Comparison of ENCODE assay signal across 11 cellular contexts in the genomic region with DNA sequence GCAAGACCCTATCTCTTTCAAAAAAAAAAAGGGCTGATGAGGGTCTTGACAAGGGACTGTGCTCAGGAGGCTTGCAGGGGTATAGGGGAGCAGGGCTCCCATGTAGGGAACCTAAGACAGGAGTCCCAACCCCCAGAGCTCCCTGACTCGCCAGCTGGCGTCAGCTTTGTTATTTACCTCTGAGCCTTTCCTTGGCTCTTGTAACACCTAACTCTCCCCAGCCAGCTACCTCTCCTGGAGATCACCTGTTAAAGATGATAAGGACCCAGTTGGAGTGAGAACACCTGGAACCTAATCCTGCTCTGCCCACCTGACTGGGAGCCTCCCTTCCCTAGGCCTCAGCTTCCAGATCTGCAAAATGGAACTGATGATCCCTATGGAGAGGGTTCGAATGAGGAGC. TPM values are rescaled to one million over a fixed set of nuclear protein-coding genes. Genes with fewer than 3 reads are reported as not detected.
DNase-seq lines count a peak whose midpoint lies in the region; ATAC-seq, FAIRE-seq and TF ChIP-seq lines count a peak whose summit lies in the region.
"Had no signal": no experiment of that assay in that cellular context is flagged by ENCODE, and none has a peak within 500 bp of the region (broad histone marks: within the 10 kb centered on the region; RNA-seq: fewer than 3 reads in every experiment).

No MANE protein-coding gene starts in this region.

- H3K4me1 ChIP-seq in pancreas: no peaks in the 10 kb centered on the region

- H3K9me3 ChIP-seq in pancreas: no peaks in the 10 kb centered on the region

- no peaks in the 10 kb centered on the region for H3K9me3 Mint-ChIP-seq in T-helper 2 cell treated with Interferon-gamma antibody and Interleukin-4, amounts not matched to agents 5 μg/mL and 100 μg/mL, for 36 hours
- no peaks in the 10 kb centered on the region for H3K9me3 Mint-ChIP-seq in activated naive CD8-positive, alpha-beta T cell treated with anti-CD3 and anti-CD28 coated beads, Interleukin-2, amount 10 ng/mL, durations not matched to agents 7 days and 5 days
- H3K9me3 Mint-ChIP-seq: brain had no signal

- intact Hi-C loops in pancreas (cut with DNase I): no loop called here

- H3K36me3 ChIP-seq in pancreas: no peaks in the 10 kb centered on the region

- no peak overlapping the region for H3K27ac ChIP-seq in pancreas
- H3K27ac ChIP-seq: hepatocyte had no signal

- WGBS in pancreas, 2 donors: 58 to 75% methylated on average over 3 of the region's 3 CpGs

- in situ Hi-C loops in KBM-7 (cut with MboI; ENCODE audit: low pct_unique_long_range_greater_than_20kb, low sequenced_read_pairs): no loop called here

- TF ChIP-seq CTCF in pancreas (IDR thresholded peaks at IDR 0.05): no peak

- peaks cover 30% of the 10 kb centered on the region for H3K4me1 Mint-ChIP-seq in T-helper 2 cell treated with Interferon-gamma antibody and Interleukin-4, amounts not matched to agents 5 μg/mL and 100 μg/mL, for 36 hours (ENCODE audit: low read depth)
- peaks cover 14% of the 10 kb centered on the region for H3K4me1 Mint-ChIP-seq in activated naive CD8-positive, alpha-beta T cell treated with anti-CD3 and anti-CD28 coated beads, Interleukin-2, amount 10 ng/mL, durations not matched to agents 7 days and 5 days

- H3K27me3 ChIP-seq in pancreas: no peaks in the 10 kb centered on the region
- H3K27me3 ChIP-seq: hepatocyte had no signal

- H3K27ac Mint-ChIP-seq in T-helper 2 cell treated with Interferon-gamma antibody and Interleukin-4, amounts not matched to agents 5 μg/mL and 100 μg/mL, for 36 hours: peak overlapping the region; percentile 87
- peak overlapping the region; percentile 61 for H3K27ac Mint-ChIP-seq in activated naive CD8-positive, alpha-beta T cell treated with anti-CD3 and anti-CD28 coated beads, Interleukin-2, amount 10 ng/mL, durations not matched to agents 7 days and 5 days

- no peak for DNase-seq in T-helper 2 cell treated with Interferon-gamma antibody and Interleukin-4, amounts not matched to agents 5 μg/mL and 100 μg/mL, for 36 hours (ENCODE audit: low spot score)
- DNase-seq in T-helper 2 cell (no peak), pancreas (peak in 1 of 6 donors; percentile 39), SW 1271 (lab: John Stamatoyannopoulos, UW) (no peak), KBM-7 (no peak)
- no peak for DNase-seq in activated naive CD8-positive, alpha-beta T cell treated with anti-CD3 and anti-CD28 coated beads, Interleukin-2, amount 10 ng/mL, durations not matched to agents 7 days and 5 days
- DNase-seq: Karpas-422 had no signal

- no peak for FAIRE-seq in pancreas (lab: Jason Lieb, UNC)
- FAIRE-seq: D721Med, endometrium had no signal

- H3K36me3 Mint-ChIP-seq in T-helper 2 cell treated with Interferon-gamma antibody and Interleukin-4, amounts not matched to agents 5 μg/mL and 100 μg/mL, for 36 hours (ENCODE audit: low read depth): peaks cover 1% of the 10 kb centered on the region
- peaks cover 3% of the 10 kb centered on the region for H3K36me3 Mint-ChIP-seq in activated naive CD8-positive, alpha-beta T cell treated with anti-CD3 and anti-CD28 coated beads, Interleukin-2, amount 10 ng/mL, durations not matched to agents 7 days and 5 days

- no peak overlapping the region for H3K4me3 ChIP-seq in pancreas
- H3K4me3 ChIP-seq: hepatocyte had no signal

- H3K4me3 Mint-ChIP-seq in T-helper 2 cell treated with Interferon-gamma antibody and Interleukin-4, amounts not matched to agents 5 μg/mL and 100 μg/mL, for 36 hours: no peak overlapping the region
- no peak overlapping the region for H3K4me3 Mint-ChIP-seq in activated naive CD8-positive, alpha-beta T cell treated with anti-CD3 and anti-CD28 coated beads, Interleukin-2, amount 10 ng/mL, durations not matched to agents 7 days and 5 days
- H3K4me3 Mint-ChIP-seq: brain had no signal

- POLR2A ChIA-PET in activated naive CD8-positive, alpha-beta T cell treated with anti-CD3 and anti-CD28 coated beads, Interleukin-2, amount 10 ng/mL, durations not matched to agents 7 days and 5 days (lab: Charles Lee): interaction anchor here (2.5 kb wide), 1 partner anchor 14 kb away, joined by 14 read pairs; a partner anchor contains a TSS

- no peaks in the 10 kb centered on the region for H3K27me3 Mint-ChIP-seq in T-helper 2 cell treated with Interferon-gamma antibody and Interleukin-4, amounts not matched to agents 5 μg/mL and 100 μg/mL, for 36 hours (ENCODE audit: low read depth)
- H3K27me3 Mint-ChIP-seq in activated naive CD8-positive, alpha-beta T cell treated with anti-CD3 and anti-CD28 coated beads, Interleukin-2, amount 10 ng/mL, durations not matched to agents 7 days and 5 days: no peaks in the 10 kb centered on the region

- ATAC-seq in activated naive CD8-positive, alpha-beta T cell treated with anti-CD3 and anti-CD28 coated beads, Interleukin-2, amount 10 ng/mL, durations not matched to agents 7 days and 5 days (ENCODE audit: low read depth): no peak
- peak; percentile 64 to 79 (median 78) for ATAC-seq in pancreas

RNA-seq across cellular contexts. Expression of a gene that starts 13.2 kb away (rescaled TPM):
- total RNA-seq in activated naive CD8-positive, alpha-beta T cell treated with anti-CD3 and anti-CD28 coated beads, Interleukin-2, amount 10 ng/mL, durations not matched to agents 7 days and 5 days: 1 to 10 TPM; 1.5 to 2.4 TPM
- total RNA-seq in pancreas: 1 to 10 TPM in 5 of 6 donors, under 1 TPM in 1; 0.90 to 1.7 (median 1.3) TPM
- 1 to 10 TPM; 1.0 to 1.1 TPM for polyA plus RNA-seq in pancreas

RNA-seq across cellular contexts. Expression of a gene that starts 18.9 kb away (rescaled TPM):
- total RNA-seq in activated naive CD8-positive, alpha-beta T cell treated with anti-CD3 and anti-CD28 coated beads, Interleukin-2, amount 10 ng/mL, durations not matched to agents 7 days and 5 days: 10 to 100 TPM; 10.5 to 12.8 TPM
- 1 to 10 TPM; 2.2 to 6.5 (median 3.4) TPM for total RNA-seq in pancreas
- 1 to 10 TPM; 2.2 to 2.5 TPM for polyA plus RNA-seq in pancreas

RNA-seq across cellular contexts. Expression of a gene that starts 41.9 kb away (rescaled TPM):
- total RNA-seq in activated naive CD8-positive, alpha-beta T cell treated with anti-CD3 and anti-CD28 coated beads, Interleukin-2, amount 10 ng/mL, durations not matched to agents 7 days and 5 days: under 1 TPM; 0.28 to 0.94 TPM
- 10 to 100 TPM in 1 of 6 donors, 1 to 10 TPM in 5; 3.6 to 10.0 (median 5.9) TPM for total RNA-seq in pancreas
- polyA plus RNA-seq in pancreas: 1 to 10 TPM; 5.4 to 6.8 TPM

RNA-seq across cellular contexts. Expression of a gene that starts 45.8 kb away (rescaled TPM):
- under 1 TPM; 0.45 to 0.61 TPM for total RNA-seq in activated naive CD8-positive, alpha-beta T cell treated with anti-CD3 and anti-CD28 coated beads, Interleukin-2, amount 10 ng/mL, durations not matched to agents 7 days and 5 days
- 1 to 10 TPM; 2.3 to 3.3 (median 2.6) TPM for total RNA-seq in pancreas
- 1 to 10 TPM; 1.9 to 2.9 TPM for polyA plus RNA-seq in pancreas

RNA-seq across cellular contexts. Expression of a gene that starts 57.1 kb away (rescaled TPM):
- 10 to 100 TPM; 51.2 to 57.1 TPM for total RNA-seq in activated naive CD8-positive, alpha-beta T cell treated with anti-CD3 and anti-CD28 coated beads, Interleukin-2, amount 10 ng/mL, durations not matched to agents 7 days and 5 days
- 10 to 100 TPM; 33.8 to 66.9 (median 36.7) TPM for total RNA-seq in pancreas
- 10 to 100 TPM; 54.1 to 55.8 TPM for polyA plus RNA-seq in pancreas
